Comparison of ENCODE assay signal across 25 cellular contexts in genomic region chr5:3736466-3736865, GRCh38.
"Had no signal": no experiment of that assay in that cellular context is flagged by ENCODE, and none has a peak within 500 bp of the region (broad histone marks: within the 10 kb centered on the region; RNA-seq: fewer than 3 reads in every experiment).

No MANE protein-coding gene starts in this region.

- H3K9me3 ChIP-seq: left lung, lower lobe of right lung, pancreas, prostate gland, uterus had no signal

- H3K4me3 Mint-ChIP-seq: immature natural killer cell; naive thymus-derived CD8-positive, alpha-beta T cell; nephron; neural crest cell; stimulated activated effector memory CD8-positive, alpha-beta T cell treated with anti-CD3 and anti-CD28 coated beads, Interleukin-12 subunit alpha, Interleukin-12 subunit beta, amount 100 ng/mL, for 72 hours; stimulated activated naive CD8-positive, alpha-beta T cell treated with anti-CD3 and anti-CD28 coated beads, Interleukin-15, amount 100 ng/mL, for 72 hours; type B pancreatic cell had no signal

- DNase-seq: immature natural killer cell; kidney; left colon; left lung; lower lobe of right lung; mammary epithelial cell; mesenchymal stem cell; naive thymus-derived CD8-positive, alpha-beta T cell; pancreas; posterior cingulate gyrus; retina; right cardiac atrium; spleen; stimulated activated CD4-positive, alpha-beta T cell treated with anti-CD3 and anti-CD28 coated beads, Interleukin-4, amount 100 ng/mL, for 24 hours; stimulated activated naive CD4-positive, alpha-beta T cell treated with Interleukin-2 at 50 U/mL for 16 hours; stimulated activated naive CD8-positive, alpha-beta T cell treated with anti-CD3 and anti-CD28 coated beads, Interleukin-15, amount 100 ng/mL, for 72 hours; uterus had no signal

- H3K27me3 Mint-ChIP-seq: naive thymus-derived CD8-positive, alpha-beta T cell; stimulated activated naive CD8-positive, alpha-beta T cell treated with anti-CD3 and anti-CD28 coated beads, Interleukin-15, amount 100 ng/mL, for 72 hours had no signal

- FAIRE-seq: islet of Langerhans, kidney, pancreas had no signal

- H3K27ac ChIP-seq: left lung, lower lobe of right lung, pancreas, prostate gland, skin epidermis, spleen, tibial nerve, uterus had no signal

- H3K36me3 ChIP-seq: left lung, lower lobe of right lung, pancreas, prostate gland, spleen, tibial nerve, uterus had no signal

- H3K4me1 Mint-ChIP-seq: immature natural killer cell; nephron; stimulated activated effector memory CD8-positive, alpha-beta T cell treated with anti-CD3 and anti-CD28 coated beads, Interleukin-12 subunit alpha, Interleukin-12 subunit beta, amount 100 ng/mL, for 72 hours; stimulated activated naive CD8-positive, alpha-beta T cell treated with anti-CD3 and anti-CD28 coated beads, Interleukin-15, amount 100 ng/mL, for 72 hours had no signal

- H3K9me3 Mint-ChIP-seq: nephron; neural crest cell; stimulated activated naive CD8-positive, alpha-beta T cell treated with anti-CD3 and anti-CD28 coated beads, Interleukin-15, amount 100 ng/mL, for 72 hours; type B pancreatic cell had no signal

- H3K4me3 ChIP-seq: left lung, lower lobe of right lung, pancreas, prostate gland, skin epidermis, spleen, tibial nerve, uterus had no signal

- H3K4me1 ChIP-seq: left lung, lower lobe of right lung, pancreas, prostate gland, spleen, uterus had no signal

- H3K27ac Mint-ChIP-seq: immature natural killer cell; naive thymus-derived CD8-positive, alpha-beta T cell; nephron; stimulated activated effector memory CD8-positive, alpha-beta T cell treated with anti-CD3 and anti-CD28 coated beads, Interleukin-12 subunit alpha, Interleukin-12 subunit beta, amount 100 ng/mL, for 72 hours; stimulated activated naive CD8-positive, alpha-beta T cell treated with anti-CD3 and anti-CD28 coated beads, Interleukin-15, amount 100 ng/mL, for 72 hours; type B pancreatic cell had no signal

- ATAC-seq: left colon; left lung; lower lobe of right lung; naive thymus-derived CD8-positive, alpha-beta T cell; pancreas; right cardiac atrium; stimulated activated effector memory CD8-positive, alpha-beta T cell treated with anti-CD3 and anti-CD28 coated beads, Interleukin-12 subunit alpha, Interleukin-12 subunit beta, amount 100 ng/mL, for 72 hours; stimulated activated naive CD8-positive, alpha-beta T cell treated with anti-CD3 and anti-CD28 coated beads, Interleukin-15, amount 100 ng/mL, for 72 hours had no signal

- H3K36me3 Mint-ChIP-seq: immature natural killer cell; naive thymus-derived CD8-positive, alpha-beta T cell; stimulated activated effector memory CD8-positive, alpha-beta T cell treated with anti-CD3 and anti-CD28 coated beads, Interleukin-12 subunit alpha, Interleukin-12 subunit beta, amount 100 ng/mL, for 72 hours; type B pancreatic cell had no signal

- H3K27me3 ChIP-seq: left lung, pancreas, spleen, tibial nerve, uterus had no signal
